In genomic region chr6:35601331-35602132, GRCh38 we compare ENCODE assay signal across 8 cellular contexts.
A peak's percentile ranks its signal among the peaks of the same experiment; 100 is the strongest.
DNase-seq lines count a peak whose midpoint lies in the region; ATAC-seq and TF ChIP-seq lines count a peak whose summit lies in the region.

No MANE protein-coding gene starts in this region.

- no peak for TF ChIP-seq POLR2A in ovary (IDR thresholded peaks at IDR 0.05)
- TF ChIP-seq POLR2A in uterus (IDR thresholded peaks at IDR 0.05) = peak; percentile 6 to 27

- peak; percentile 94 for ATAC-seq in DND-41 (ENCODE audit: insufficient read depth, low read depth)

- no peak overlapping the region for H3K9ac ChIP-seq in DND-41 (ENCODE audit: low read depth, low read length)

- no peak overlapping the region for H3K4me3 ChIP-seq in DND-41 (ENCODE audit: low read depth in 1 of 2, low read length in 2 of 2)
- peak overlapping the region; percentile 4 for H3K4me3 ChIP-seq in ovary
- H3K4me3 ChIP-seq in uterus = peak overlapping the region; percentile 5 to 16

- TF ChIP-seq CTCF in DND-41 (IDR thresholded peaks at IDR 0.05; ENCODE audit: borderline replicate concordance, extremely low read depth, low read length, poor library complexity, severe bottlenecking) (no peak), ovary (IDR thresholded peaks at IDR 0.05) (no peak), uterus (IDR thresholded peaks at IDR 0.05) (no peak)

- H3K27ac ChIP-seq in DND-41 (ENCODE audit: low read length) = no peak overlapping the region
- H3K27ac ChIP-seq in ovary = peak overlapping the region; percentile 62 to 86
- H3K27ac ChIP-seq in uterus = peak overlapping the region; percentile 91 to 97

- no peaks in the 10 kb centered on the region for H4K20me1 ChIP-seq in DND-41 (ENCODE audit: insufficient read depth, low read length)

- H3K27me3 ChIP-seq in DND-41 (ENCODE audit: insufficient read depth, low read length, poor library complexity) = peaks cover 30% of the 10 kb centered on the region
- no peaks in the 10 kb centered on the region for H3K27me3 ChIP-seq in ovary
- H3K27me3 ChIP-seq in uterus = no peaks in the 10 kb centered on the region

- peak; percentile 99 for TF ChIP-seq EP300 in ovary (IDR thresholded peaks at IDR 0.05)

- H3K4me2 ChIP-seq in DND-41 (ENCODE audit: insufficient read depth, low read length) = peak overlapping the region; percentile 1; the same call in 1 of the 2 replicates

- 0 to 2% (median 1%) methylated on average over 8 of the region's 8 CpGs for WGBS in ovary, 3 donors

- H3K79me2 ChIP-seq in DND-41 (ENCODE audit: insufficient read depth, low read length) = no peaks in the 10 kb centered on the region

- DNase-seq in DND-41 = peak; percentile 70
- peak; percentile 78 to 81 for DNase-seq in NOMO-1 (lab: John Stamatoyannopoulos, UW; ENCODE audit: unreplicated experiment in 2 of 2)
- DNase-seq in activated naive CD4-positive, alpha-beta T cell treated with Interleukin-2 at 50 U/mL for 16 hours = peak; percentile 44
- DNase-seq in germinal center (ENCODE audit: low spot score) = peak; percentile 31
- peak in 4 of 5 donors; percentile 15 to 76 (median 51) for DNase-seq in ovary
- peak; percentile 64 to 90 for DNase-seq in uterus
- DNase-seq in islet precursor cell = no peak
- DNase-seq in cerebellar nuclear complex (lab: John Stamatoyannopoulos, UW) = no peak

- no peaks in the 10 kb centered on the region for H3K9me3 ChIP-seq in DND-41 (ENCODE audit: insufficient read depth, low read length, severe bottlenecking)
- H3K9me3 ChIP-seq in ovary = no peaks in the 10 kb centered on the region
- H3K9me3 ChIP-seq in uterus = no peaks in the 10 kb centered on the region

- intact Hi-C loops in ovary (cut with DNase I) = loop anchor here in 3 of 4 donors (1.0 to 5.0 kb wide), 4 partner anchors 86 to 126 kb away; partner anchors contain the start of gene FKBP5 (in 2 of the 3)
- intact Hi-C loops in uterus (cut with DNase I; ENCODE audit: low total_unique reads) = loop anchor here (5.0 kb wide), 1 partner anchor 131 kb away; no protein-coding TSS in a partner anchor

- H3K36me3 ChIP-seq in DND-41 (ENCODE audit: insufficient read depth, low read length) (no peaks in the 10 kb centered on the region), ovary (no peaks in the 10 kb centered on the region), uterus (no peaks in the 10 kb centered on the region)

- H2AFZ ChIP-seq in DND-41 (ENCODE audit: low read depth, low read length) = no peak overlapping the region

- H3K4me1 ChIP-seq in DND-41 (ENCODE audit: insufficient read depth, low read length) = peaks cover 29% of the 10 kb centered on the region
- peaks cover 28% of the 10 kb centered on the region for H3K4me1 ChIP-seq in ovary (ENCODE audit: insufficient read depth)
- peaks cover 17 to 49% of the 10 kb centered on the region in 2 donors for H3K4me1 ChIP-seq in uterus

Comparison
In these comparisons a context has a peak if more than half of its experiments do, and no peak if none do; other contexts are left out.
1. DNase-seq: peak in DND-41 (single experiment), NOMO-1 (2 of 2), activated naive CD4-positive, alpha-beta T cell treated with Interleukin-2 at 50 U/mL for 16 hours (single experiment), germinal center (single experiment), ovary (4 of 5) and uterus (2 of 2); none in islet precursor cell (single experiment) and cerebellar nuclear complex (0 of 2).
2. H3K4me3 ChIP-seq: peak in ovary (single experiment) and uterus (2 of 2); none in DND-41 (0 of 2).